8 cellular contexts compared by ENCODE assay signal in the genomic region with DNA sequence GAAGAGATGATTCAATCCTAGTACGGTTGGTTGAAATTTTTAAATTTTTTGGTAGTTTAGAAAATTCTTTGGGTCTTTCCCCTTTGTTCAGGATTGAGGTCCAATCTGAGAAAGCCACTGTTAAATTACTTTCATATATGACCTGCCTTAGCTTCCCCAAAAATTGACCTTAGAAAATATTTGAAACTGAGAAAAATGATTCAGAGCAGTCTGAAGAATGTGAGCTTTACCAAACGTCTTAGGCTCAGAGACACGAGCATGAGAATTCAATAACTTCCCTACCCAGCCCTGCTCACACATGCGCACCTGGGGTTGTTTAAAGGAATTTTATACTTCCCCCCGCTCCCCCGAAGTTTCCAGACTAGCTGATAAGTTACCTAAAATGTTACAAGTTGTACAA.
A peak's percentile ranks its signal among the peaks of the same experiment; 100 is the strongest.
ATAC-seq lines count a peak whose summit lies in the region.
"Not testable (repeated sequence)": the region's sequence is repeated elsewhere in the genome, so short reads cannot be mapped to it uniquely, and the experiment has no call there.

No MANE protein-coding gene starts in this region.

- H3K4me3 Mint-ChIP-seq in stimulated activated memory B cell treated with anti-CD40 and anti-IgM and Interleukin-4, amounts not matched to agents 10 μg/mL and 1 μg/mL and 100 μg/mL, for 72 hours: not testable (repeated sequence)

- H3K27ac Mint-ChIP-seq in stimulated activated memory B cell treated with anti-CD40 and anti-IgM and Interleukin-4, amounts not matched to agents 10 μg/mL and 1 μg/mL and 100 μg/mL, for 72 hours: not testable (repeated sequence)

- not testable (repeated sequence) for H3K36me3 Mint-ChIP-seq in stimulated activated memory B cell treated with anti-CD40 and anti-IgM and Interleukin-4, amounts not matched to agents 10 μg/mL and 1 μg/mL and 100 μg/mL, for 72 hours

- not testable (repeated sequence) for H3K27me3 Mint-ChIP-seq in stimulated activated memory B cell treated with anti-CD40 and anti-IgM and Interleukin-4, amounts not matched to agents 10 μg/mL and 1 μg/mL and 100 μg/mL, for 72 hours

- not testable (repeated sequence) for H3K9me3 Mint-ChIP-seq in stimulated activated memory B cell treated with anti-CD40 and anti-IgM and Interleukin-4, amounts not matched to agents 10 μg/mL and 1 μg/mL and 100 μg/mL, for 72 hours

- peaks cover 14% of the 10 kb centered on the region for H3K4me1 Mint-ChIP-seq in stimulated activated memory B cell treated with anti-CD40 and anti-IgM and Interleukin-4, amounts not matched to agents 10 μg/mL and 1 μg/mL and 100 μg/mL, for 72 hours

- ATAC-seq in GM18498 (IDR thresholded peaks at IDR 0.05; ENCODE audit: unreplicated experiment): peak; percentile 58
- ATAC-seq in GM18868 (IDR thresholded peaks at IDR 0.05; ENCODE audit: unreplicated experiment): peak; percentile 63
- ATAC-seq in GM19372 (IDR thresholded peaks at IDR 0.05; ENCODE audit: low read depth, unreplicated experiment): peak; percentile 46
- peak; percentile 45 for ATAC-seq in GM21515 (IDR thresholded peaks at IDR 0.05; ENCODE audit: unreplicated experiment)
- peak; percentile 41 for ATAC-seq in HG02571 (IDR thresholded peaks at IDR 0.05; ENCODE audit: unreplicated experiment)
- peak; percentile 76 for ATAC-seq in HG02870 (IDR thresholded peaks at IDR 0.05; ENCODE audit: unreplicated experiment)
- peak; percentile 61 for ATAC-seq in HG03196 (IDR thresholded peaks at IDR 0.05; ENCODE audit: unreplicated experiment)
- peak; percentile 64 for ATAC-seq in stimulated activated memory B cell treated with anti-CD40 and anti-IgM and Interleukin-4, amounts not matched to agents 10 μg/mL and 1 μg/mL and 100 μg/mL, for 72 hours

Comparison
In these comparisons a context has a peak if more than half of its experiments do, and no peak if none do; other contexts are left out.
1. Peak in every context shown above with its lines: ATAC-seq.